ENCODE assay signal across 8 cellular contexts in the genomic region with DNA sequence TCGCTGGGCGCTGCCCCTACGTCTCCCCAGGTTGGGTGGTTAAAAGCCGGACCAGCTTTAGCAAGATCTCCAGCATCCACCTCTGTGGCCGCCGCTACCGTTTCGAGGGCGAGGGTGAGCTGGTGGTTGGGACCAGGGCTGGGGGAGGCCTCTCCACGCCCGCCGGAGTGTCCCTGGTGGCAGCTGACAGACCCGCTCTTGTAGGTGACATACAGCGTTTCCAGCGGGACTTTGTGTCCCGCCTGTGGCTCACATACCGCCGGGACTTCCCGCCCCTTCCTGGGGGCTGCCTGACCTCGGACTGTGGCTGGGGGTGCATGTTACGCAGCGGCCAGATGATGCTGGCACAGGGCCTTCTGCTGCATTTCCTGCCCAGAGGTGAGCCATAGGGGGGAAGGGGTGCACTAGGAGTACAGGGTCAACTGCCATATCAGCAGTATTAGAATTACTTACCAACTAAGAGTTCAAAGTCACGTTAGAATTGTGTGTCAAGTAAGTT. TPM values are rescaled to one million over a fixed set of nuclear protein-coding genes. Genes with fewer than 3 reads are reported as not detected.
A peak's percentile ranks its signal among the peaks of the same experiment; 100 is the strongest.
DNase-seq lines count a peak whose midpoint lies in the region; ATAC-seq and TF ChIP-seq lines count a peak whose summit lies in the region.

No MANE protein-coding gene starts in this region.

- H3K4me1 ChIP-seq in HCT116 (ENCODE audit: control insufficient read depth in 1 of 2, insufficient read depth in 2 of 2, low read length in 2 of 2) (peaks cover 10 to 24% of the 10 kb centered on the region in 2 experiments; a peak in 3 of 4 replicates), iPS-18a (ENCODE audit: control insufficient read depth, low read depth, low read length) (no peaks in the 10 kb centered on the region)

- BruUV-seq in HCT116 (replicated peaks; lab: Mats Ljungman, UMichigan): TSS peak; percentile 70

- H3K4me3 Mint-ChIP-seq in activated T-cell treated with anti-CD3 and anti-CD28 coated beads, Interleukin-2, amount 50 U/mL, for 72 hours: peak overlapping the region; percentile 91
- H3K4me3 Mint-ChIP-seq in stimulated activated memory B cell treated with anti-CD40 and anti-IgM and Interleukin-4, amounts not matched to agents 10 μg/mL and 1 μg/mL and 100 μg/mL, for 72 hours: peak overlapping the region; percentile 81

- CTCF ChIA-PET in HCT116 (lab: Charles Lee): no interaction called here

- no peaks in the 10 kb centered on the region for H3K9me2 ChIP-seq in HCT116 (ENCODE audit: insufficient read depth)

- no peak for TF ChIP-seq RAD21 in HCT116 (IDR thresholded peaks at IDR 0.05; ENCODE audit: low read depth)

- intact Hi-C loops in HCT116 (cut with micrococcal nuclease): loop anchor here (2.0 to 5.0 kb wide), 2 partner anchors 24 to 38 kb away; a partner anchor contains a TSS

- peaks cover 24% of the 10 kb centered on the region for H3K79me2 ChIP-seq in HCT116 (ENCODE audit: insufficient read depth, low read length)

- no peaks in the 10 kb centered on the region for H3K9me3 Mint-ChIP-seq in activated T-cell treated with anti-CD3 and anti-CD28 coated beads, Interleukin-2, amount 50 U/mL, for 72 hours
- no peaks in the 10 kb centered on the region for H3K9me3 Mint-ChIP-seq in stimulated activated memory B cell treated with anti-CD40 and anti-IgM and Interleukin-4, amounts not matched to agents 10 μg/mL and 1 μg/mL and 100 μg/mL, for 72 hours

- peak overlapping the region; percentile 85 for H3K27ac Mint-ChIP-seq in activated T-cell treated with anti-CD3 and anti-CD28 coated beads, Interleukin-2, amount 50 U/mL, for 72 hours
- H3K27ac Mint-ChIP-seq in stimulated activated memory B cell treated with anti-CD40 and anti-IgM and Interleukin-4, amounts not matched to agents 10 μg/mL and 1 μg/mL and 100 μg/mL, for 72 hours: peak overlapping the region; percentile 83

- no peaks in the 10 kb centered on the region for H3K27me3 ChIP-seq in HCT116 (ENCODE audit: insufficient read depth, low read length)
- no peaks in the 10 kb centered on the region for H3K27me3 ChIP-seq in iPS-18a (ENCODE audit: control insufficient read depth, insufficient read depth, low read length)

- H3K9ac ChIP-seq in HCT116 (ENCODE audit: low read length): peak overlapping the region; percentile 92
- no peak overlapping the region for H3K9ac ChIP-seq in iPS-18a (ENCODE audit: low read length)

- H3K9me3 ChIP-seq in HCT116 (ENCODE audit: control insufficient read depth in 1 of 2, insufficient read depth in 1 of 2, low read depth in 1 of 2, low read length in 2 of 2) (no peaks in the 10 kb centered on the region), iPS-18a (ENCODE audit: control insufficient read depth, low read depth, low read length) (no peaks in the 10 kb centered on the region)

- H3K27me3 Mint-ChIP-seq in activated T-cell treated with anti-CD3 and anti-CD28 coated beads, Interleukin-2, amount 50 U/mL, for 72 hours (ENCODE audit: low read depth): peaks cover 10% of the 10 kb centered on the region
- peaks cover 11% of the 10 kb centered on the region for H3K27me3 Mint-ChIP-seq in stimulated activated memory B cell treated with anti-CD40 and anti-IgM and Interleukin-4, amounts not matched to agents 10 μg/mL and 1 μg/mL and 100 μg/mL, for 72 hours

- no peak overlapping the region for H2AFZ ChIP-seq in HCT116 (ENCODE audit: low read depth, low read length, poor library complexity, severe bottlenecking)

- no peak for TF ChIP-seq CTCF in HCT116 (IDR thresholded peaks at IDR 0.05 in 2 of 3, conservative IDR thresholded peaks at IDR 0.05 in 1 of 3; ENCODE audit: borderline replicate concordance in 1 of 3, insufficient read depth in 1 of 3, low read depth in 2 of 3, low read length in 2 of 3)

- peak overlapping the region; percentile 97 for H3K4me2 ChIP-seq in HCT116 (ENCODE audit: low read length)

- RAD21 ChIA-PET in HCT116 (lab: Charles Lee; ENCODE audit: low non-redundant PET in 1 of 2, low total read pairs in 2 of 2, uncharacterized antibody in 2 of 2, unreplicated experiment in 2 of 2): no interaction called here

- DNase-seq in HCT116 (ENCODE audit: low read depth, low spot score) (no peak), ecto neural progenitor cell (ENCODE audit: low spot score) (no peak), NCI-H128 (lab: John Stamatoyannopoulos, UW; ENCODE audit: unreplicated experiment) (no peak), NCI-H1092 treated with DMSO at 0.1 percent for 48 hours (lab: John Stamatoyannopoulos, UW) (no peak)
- no peak for DNase-seq in activated T-cell treated with anti-CD3 and anti-CD28 coated beads, Interleukin-2, amount 50 U/mL, for 72 hours
- no peak for DNase-seq in stimulated activated naive CD4-positive, alpha-beta T cell treated with Interleukin-2 at 50 U/mL for 16 hours (lab: John Stamatoyannopoulos, UW)

- ATAC-seq in HCT116: no peak
- no peak for ATAC-seq in activated T-cell treated with anti-CD3 and anti-CD28 coated beads, Interleukin-2, amount 50 U/mL, for 72 hours (replicated peaks in 1 of 2)
- no peak for ATAC-seq in stimulated activated memory B cell treated with anti-CD40 and anti-IgM and Interleukin-4, amounts not matched to agents 10 μg/mL and 1 μg/mL and 100 μg/mL, for 72 hours

- H3K4me1 Mint-ChIP-seq in activated T-cell treated with anti-CD3 and anti-CD28 coated beads, Interleukin-2, amount 50 U/mL, for 72 hours (ENCODE audit: low read depth): peaks cover 17% of the 10 kb centered on the region
- peaks cover 11% of the 10 kb centered on the region for H3K4me1 Mint-ChIP-seq in stimulated activated memory B cell treated with anti-CD40 and anti-IgM and Interleukin-4, amounts not matched to agents 10 μg/mL and 1 μg/mL and 100 μg/mL, for 72 hours

- H3K36me3 Mint-ChIP-seq in activated T-cell treated with anti-CD3 and anti-CD28 coated beads, Interleukin-2, amount 50 U/mL, for 72 hours (ENCODE audit: insufficient read depth in 2 of 2): peaks cover 0 to 1% of the 10 kb centered on the region in 2 donors
- H3K36me3 Mint-ChIP-seq in stimulated activated memory B cell treated with anti-CD40 and anti-IgM and Interleukin-4, amounts not matched to agents 10 μg/mL and 1 μg/mL and 100 μg/mL, for 72 hours: peaks cover 11% of the 10 kb centered on the region

- H3K36me3 ChIP-seq in HCT116 (ENCODE audit: control insufficient read depth in 1 of 2, insufficient read depth in 2 of 2, low read length in 2 of 2) (peaks cover 3% of the 10 kb centered on the region in 2 experiments; a peak in 1 of 4 replicates), iPS-18a (ENCODE audit: control insufficient read depth, low read depth, low read length) (peaks cover 13% of the 10 kb centered on the region)

- H3K27ac ChIP-seq in HCT116 (ENCODE audit: low read depth, low read length) (peak overlapping the region; percentile 91; the same call in 1 of the 2 replicates), iPS-18a (ENCODE audit: low read length) (no peak overlapping the region)

- TF ChIP-seq POLR2A in HCT116 (IDR thresholded peaks at IDR 0.05; ENCODE audit: borderline replicate concordance, extremely low read depth, insufficient read depth, insufficient read length): no peak

- POLR2A ChIA-PET in HCT116 (lab: Charles Lee): no interaction called here

- peak overlapping the region; percentile 92 to 93 for H3K4me3 ChIP-seq in HCT116 (replicated peaks in 1 of 2; ENCODE audit: low read depth in 1 of 2, low read length in 2 of 2)
- peak overlapping the region; percentile 78 for H3K4me3 ChIP-seq in iPS-18a (ENCODE audit: low read length)

- H4K20me1 ChIP-seq in HCT116 (ENCODE audit: insufficient read depth): no peaks in the 10 kb centered on the region

TF ChIP-seq in HCT116, 20 proteins besides CTCF, POLR2A, EP300 and RAD21 (continues in another document):
- TF ChIP-seq YY1 (IDR thresholded peaks at IDR 0.05; ENCODE audit: extremely low read depth, insufficient replicate concordance, low read depth, low read length): no peak
- TF ChIP-seq ELF1 (IDR thresholded peaks at IDR 0.05; ENCODE audit: borderline replicate concordance, low read depth): no peak
- TF ChIP-seq, protein P1, sequence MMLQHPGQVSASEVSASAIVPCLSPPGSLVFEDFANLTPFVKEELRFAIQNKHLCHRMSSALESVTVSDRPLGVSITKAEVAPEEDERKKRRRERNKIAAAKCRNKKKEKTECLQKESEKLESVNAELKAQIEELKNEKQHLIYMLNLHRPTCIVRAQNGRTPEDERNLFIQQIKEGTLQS (IDR thresholded peaks at IDR 0.05): no peak
- TF ChIP-seq JUND (IDR thresholded peaks at IDR 0.05): no peak
- no peak for TF ChIP-seq FOSL1 (IDR thresholded peaks at IDR 0.05; ENCODE audit: low read depth)

RNA-seq across cellular contexts. Expression of a gene that starts 1.1 kb away (rescaled TPM):
- total RNA-seq in HCT116 (2021; ENCODE audit: unreplicated experiment): 45.4 TPM
- polyA plus RNA-seq in HCT116 (2012): 48.3 and 56.9 TPM in 2 replicates
- total RNA-seq in activated T-cell treated with anti-CD3 and anti-CD28 coated beads, Interleukin-2, amount 50 U/mL, for 72 hours: 10 to 100 TPM; 35.4 to 37.0 TPM

RNA-seq across cellular contexts. Expression of a gene that starts 21.0 kb away (rescaled TPM):
- 44.0 TPM for total RNA-seq in HCT116 (2021; ENCODE audit: unreplicated experiment)
- 27.5 and 32.5 TPM in 2 replicates for polyA plus RNA-seq in HCT116 (2012)
- total RNA-seq in activated T-cell treated with anti-CD3 and anti-CD28 coated beads, Interleukin-2, amount 50 U/mL, for 72 hours: 10 to 100 TPM; 48.4 to 61.7 TPM

RNA-seq across cellular contexts. Expression of a gene that starts 24.0 kb away (rescaled TPM):
- total RNA-seq in HCT116 (2021; ENCODE audit: unreplicated experiment): 13.8 TPM
- polyA plus RNA-seq in HCT116 (2012): 33.3 and 33.5 TPM in 2 replicates
- 10 to 100 TPM; 69.6 to 72.8 TPM for total RNA-seq in activated T-cell treated with anti-CD3 and anti-CD28 coated beads, Interleukin-2, amount 50 U/mL, for 72 hours

RNA-seq across cellular contexts. Expression of a gene that starts 27.6 kb away (rescaled TPM):
- total RNA-seq in HCT116 (2021; ENCODE audit: unreplicated experiment): 4.4 TPM
- polyA plus RNA-seq in HCT116 (2012): 2.4 and 2.7 TPM in 2 replicates
- total RNA-seq in activated T-cell treated with anti-CD3 and anti-CD28 coated beads, Interleukin-2, amount 50 U/mL, for 72 hours: 1 to 10 TPM in 1 of 2 donors, under 1 TPM in 1; 0.19 to 1.8 TPM

RNA-seq across cellular contexts. Expression of a gene that starts 41.6 kb away (rescaled TPM):
- total RNA-seq in HCT116 (2021; ENCODE audit: unreplicated experiment): 75.2 TPM
- 64.7 and 101 TPM in 2 replicates for polyA plus RNA-seq in HCT116 (2012)
- total RNA-seq in activated T-cell treated with anti-CD3 and anti-CD28 coated beads, Interleukin-2, amount 50 U/mL, for 72 hours: 10 to 100 TPM; 65.2 to 70.7 TPM
